Comparison of ENCODE assay signal across 17 cellular contexts in the genomic region with DNA sequence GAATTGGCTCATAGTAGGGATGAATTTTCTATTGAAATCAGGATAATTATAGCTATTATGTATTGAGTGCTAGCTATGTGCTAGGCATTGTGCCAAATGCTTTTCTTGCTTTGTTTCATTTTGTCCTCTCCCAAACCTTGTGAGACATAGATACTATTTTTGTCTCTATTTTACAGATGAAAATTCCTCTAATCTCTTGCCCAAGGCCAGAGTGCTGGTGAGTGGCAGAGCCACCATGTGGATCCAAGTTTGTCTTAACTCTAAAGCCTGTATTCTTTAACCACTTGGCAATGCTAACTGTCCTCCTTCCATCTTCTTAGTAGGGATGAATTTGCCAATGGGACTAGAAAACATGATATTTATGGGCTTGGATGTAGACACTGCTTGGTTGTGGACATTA.
"Had no signal": no experiment of that assay in that cellular context is flagged by ENCODE, and none has a peak within 500 bp of the region (broad histone marks: within the 10 kb centered on the region; RNA-seq: fewer than 3 reads in every experiment).

No MANE protein-coding gene starts in this region.

- DNase-seq: activated CD4-positive, alpha-beta T cell treated with anti-CD3 and anti-CD28 coated beads for 36 hours; activated CD8-positive, alpha-beta memory T cell treated with anti-CD3 and anti-CD28 coated beads, Interleukin-2, amount 50 U/mL, for 4 hours; activated CD8-positive, alpha-beta T cell treated with anti-CD3 and anti-CD28 coated beads for 36 hours; activated naive CD8-positive, alpha-beta T cell treated with anti-CD3 and anti-CD28 coated beads for 36 hours; activated T-cell treated with anti-CD3 and anti-CD28 coated beads, Interleukin-2, amount 50 U/mL, for 48 hours; anterior cingulate cortex; heart right ventricle; left cardiac atrium; midbrain; stimulated activated CD4-positive, alpha-beta T cell treated with anti-CD3 and anti-CD28 coated beads, Interleukin-12 subunit alpha, Interleukin-12 subunit beta, amount 100 ng/mL, for 4 hours; stimulated activated CD4-positive, alpha-beta T cell treated with anti-CD3 and anti-CD28 coated beads, Interleukin-2, amount 100 ng/mL, for 24 hours; WERI-Rb-1 had no signal

- H3K4me1 ChIP-seq: breast epithelium had no signal

- H3K27ac Mint-ChIP-seq: activated CD4-positive, alpha-beta T cell treated with anti-CD3 and anti-CD28 coated beads for 36 hours; activated CD8-positive, alpha-beta T cell treated with anti-CD3 and anti-CD28 coated beads for 36 hours; activated naive CD8-positive, alpha-beta T cell treated with anti-CD3 and anti-CD28 coated beads for 36 hours; T-helper 1 cell treated with Interleukin-12 subunit alpha and Interleukin-12 subunit beta and Interleukin-4 antibody, amounts not matched to agents 30 μg/mL and 1 μg/mL, for 36 hours had no signal

- H3K9me3 ChIP-seq: breast epithelium, esophagus muscularis mucosa had no signal

- H3K9me3 Mint-ChIP-seq: activated CD8-positive, alpha-beta T cell treated with anti-CD3 and anti-CD28 coated beads for 36 hours; T-helper 1 cell treated with Interleukin-12 subunit alpha and Interleukin-12 subunit beta and Interleukin-4 antibody, amounts not matched to agents 30 μg/mL and 1 μg/mL, for 36 hours had no signal

- H3K36me3 ChIP-seq: breast epithelium, esophagus muscularis mucosa, heart right ventricle, WERI-Rb-1 had no signal

- H3K4me3 ChIP-seq: breast epithelium, esophagus muscularis mucosa, heart right ventricle, lung had no signal

- H3K27ac ChIP-seq: breast epithelium, esophagus muscularis mucosa, WERI-Rb-1 had no signal

- H3K4me3 Mint-ChIP-seq: activated CD4-positive, alpha-beta T cell treated with anti-CD3 and anti-CD28 coated beads for 36 hours; activated CD8-positive, alpha-beta T cell treated with anti-CD3 and anti-CD28 coated beads for 36 hours; activated naive CD8-positive, alpha-beta T cell treated with anti-CD3 and anti-CD28 coated beads for 36 hours; neural crest cell; T-helper 1 cell treated with Interleukin-12 subunit alpha and Interleukin-12 subunit beta and Interleukin-4 antibody, amounts not matched to agents 30 μg/mL and 1 μg/mL, for 36 hours had no signal

- H3K27me3 ChIP-seq: esophagus muscularis mucosa had no signal

- H3K27me3 Mint-ChIP-seq: activated CD4-positive, alpha-beta T cell treated with anti-CD3 and anti-CD28 coated beads for 36 hours; activated CD8-positive, alpha-beta T cell treated with anti-CD3 and anti-CD28 coated beads for 36 hours; activated naive CD8-positive, alpha-beta T cell treated with anti-CD3 and anti-CD28 coated beads for 36 hours had no signal
